13 cellular contexts compared by ENCODE assay signal in the genomic region with DNA sequence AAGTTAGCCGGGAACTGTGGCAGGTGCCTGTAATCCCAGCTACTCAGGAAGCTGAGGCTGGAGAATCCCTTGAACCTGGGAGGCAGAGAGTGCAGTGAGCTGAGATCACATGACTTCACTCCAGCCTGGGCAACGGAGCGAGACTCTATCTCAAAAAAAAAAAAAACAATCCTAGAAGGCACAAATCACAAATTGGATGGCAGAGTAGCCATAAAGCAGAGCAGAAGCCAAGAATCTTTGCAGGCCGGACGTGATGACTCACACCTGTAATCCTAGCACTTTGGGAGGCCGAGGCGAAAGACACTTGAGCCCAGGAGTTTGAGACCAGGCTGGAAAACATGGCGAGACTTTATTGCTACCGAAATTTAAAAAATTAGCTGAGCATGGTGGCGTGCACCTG. TPM values are rescaled to one million over a fixed set of nuclear protein-coding genes. Genes with fewer than 3 reads are reported as not detected.
DNase-seq lines count a peak whose midpoint lies in the region; ATAC-seq, FAIRE-seq and TF ChIP-seq lines count a peak whose summit lies in the region.
"Had no signal": no experiment of that assay in that cellular context is flagged by ENCODE, and none has a peak within 500 bp of the region (broad histone marks: within the 10 kb centered on the region; RNA-seq: fewer than 3 reads in every experiment).

No MANE protein-coding gene starts in this region.

- no peaks in the 10 kb centered on the region for H3K36me3 ChIP-seq in HCT116 (ENCODE audit: control insufficient read depth in 1 of 2, insufficient read depth in 2 of 2, low read length in 2 of 2)
- H3K36me3 ChIP-seq: neutrophil, thoracic aorta had no signal

- DNase-seq in HCT116 (ENCODE audit: low read depth, low spot score): peak; percentile 13
- DNase-seq in RCC 7860 (ENCODE audit: low spot score): peak; percentile 67
- DNase-seq in choroid plexus epithelial cell (ENCODE audit: low read depth): peak; percentile 43
- DNase-seq in smooth muscle cell of the brain vasculature (ENCODE audit: low read depth, low spot score): peak; percentile 2
- DNase-seq in activated naive CD4-positive, alpha-beta T cell treated with Interleukin-2 at 50 U/mL for 16 hours: no peak
- DNase-seq in GM10248 (ENCODE audit: extremely low spot score): no peak
- DNase-seq: activated CD4-positive, alpha-beta memory T cell treated with anti-CD3 and anti-CD28 coated beads, Interleukin-2, amount 10 ng/mL, durations not matched to agents 7 days and 5 days; activated naive CD4-positive, alpha-beta T cell treated with anti-CD3 and anti-CD28 coated beads for 36 hours; CD4-positive, alpha-beta T cell had no signal

- no peaks in the 10 kb centered on the region for H3K79me2 ChIP-seq in HCT116 (ENCODE audit: insufficient read depth, low read length)

- peak overlapping the region; percentile 17 for H3K9ac ChIP-seq in HCT116 (ENCODE audit: low read length)

- H3K9me2 ChIP-seq in HCT116 (ENCODE audit: insufficient read depth): no peaks in the 10 kb centered on the region

- peak overlapping the region; percentile 62 for H3K4me2 ChIP-seq in HCT116 (ENCODE audit: low read length)
- H3K4me2 ChIP-seq: smooth muscle cell had no signal

- FAIRE-seq in RCC 7860 (lab: Jason Lieb, UNC): peak; percentile 70

- BruUV-seq in HCT116 (replicated peaks; lab: Mats Ljungman, UMichigan): no TSS peak

- CTCF ChIA-PET in HCT116 (lab: Charles Lee): no interaction called here
- CTCF ChIA-PET in GM10248 (lab: Yijun Ruan, JAX): no interaction called here

- 0 out of 2 replicates have a peak, but pooled peaks have one; percentile 2 for TF ChIP-seq RAD21 in HCT116 (IDR thresholded peaks at IDR 0.05; ENCODE audit: low read depth)

- TF ChIP-seq CTCF in HCT116 (IDR thresholded peaks at IDR 0.05 in 2 of 3, conservative IDR thresholded peaks at IDR 0.05 in 1 of 3; ENCODE audit: borderline replicate concordance in 1 of 3, insufficient read depth in 1 of 3, low read depth in 2 of 3, low read length in 2 of 3) (no peak), choroid plexus epithelial cell (conservative IDR thresholded peaks at IDR 0.05; ENCODE audit: low read depth, low read length) (no peak), GM10248 (IDR thresholded peaks at IDR 0.05; ENCODE audit: control extremely low read depth, extremely low read depth, low read depth, missing control alignments) (no peak)

- H2AFZ ChIP-seq in HCT116 (ENCODE audit: low read depth, low read length, poor library complexity, severe bottlenecking): peak overlapping the region; percentile 92

- intact Hi-C loops in HCT116 (cut with micrococcal nuclease): no loop called here

- ATAC-seq in HCT116 (peak; percentile 89), esophagus mucosa (no peak)

- H3K27ac ChIP-seq in HCT116 (ENCODE audit: low read depth, low read length): peak overlapping the region; percentile 63
- H3K27ac ChIP-seq: neutrophil, thoracic aorta had no signal

- no peaks in the 10 kb centered on the region for H3K9me3 ChIP-seq in HCT116 (ENCODE audit: control insufficient read depth in 1 of 2, insufficient read depth in 1 of 2, low read depth in 1 of 2, low read length in 2 of 2)
- H3K9me3 ChIP-seq: neutrophil, thoracic aorta had no signal

- POLR2A ChIA-PET in HCT116 (lab: Charles Lee) (interaction anchor here (0.7 kb wide), 1 partner anchor 225 kb away, joined by 4 read pairs; no protein-coding TSS in a partner anchor), GM10248 (lab: Yijun Ruan, JAX) (no interaction called here)

- H4K20me1 ChIP-seq in HCT116 (ENCODE audit: insufficient read depth): no peaks in the 10 kb centered on the region

- RAD21 ChIA-PET in HCT116 (lab: Charles Lee; ENCODE audit: low non-redundant PET in 1 of 2, low total read pairs in 2 of 2, uncharacterized antibody in 2 of 2, unreplicated experiment in 2 of 2): no interaction called here

- H3K27me3 ChIP-seq in HCT116 (ENCODE audit: insufficient read depth, low read length): no peaks in the 10 kb centered on the region

- peaks cover 12 to 15% of the 10 kb centered on the region in 2 experiments for H3K4me1 ChIP-seq in HCT116 (ENCODE audit: control insufficient read depth in 1 of 2, insufficient read depth in 2 of 2, low read length in 2 of 2)

- H3K4me3 ChIP-seq in HCT116 (replicated peaks in 1 of 2; ENCODE audit: low read depth in 1 of 2, low read length in 2 of 2): peak overlapping the region in 1 of 2 experiments; percentile 39; a peak in 2 of 4 replicates
- H3K4me3 ChIP-seq in choroid plexus epithelial cell (ENCODE audit: low read depth, low read length): no peak overlapping the region
- H3K4me3 ChIP-seq: smooth muscle cell, thoracic aorta had no signal

- no peak for TF ChIP-seq POLR2A in HCT116 (IDR thresholded peaks at IDR 0.05; ENCODE audit: borderline replicate concordance, extremely low read depth, insufficient read depth, insufficient read length)

TF ChIP-seq in HCT116, 20 proteins besides CTCF, POLR2A, EP300 and RAD21:
- peak; percentile 8 for TF ChIP-seq TCF7L2 (IDR thresholded peaks at IDR 0.05; ENCODE audit: borderline replicate concordance, extremely low read depth, insufficient read depth, insufficient read length)
- TF ChIP-seq, protein P1, sequence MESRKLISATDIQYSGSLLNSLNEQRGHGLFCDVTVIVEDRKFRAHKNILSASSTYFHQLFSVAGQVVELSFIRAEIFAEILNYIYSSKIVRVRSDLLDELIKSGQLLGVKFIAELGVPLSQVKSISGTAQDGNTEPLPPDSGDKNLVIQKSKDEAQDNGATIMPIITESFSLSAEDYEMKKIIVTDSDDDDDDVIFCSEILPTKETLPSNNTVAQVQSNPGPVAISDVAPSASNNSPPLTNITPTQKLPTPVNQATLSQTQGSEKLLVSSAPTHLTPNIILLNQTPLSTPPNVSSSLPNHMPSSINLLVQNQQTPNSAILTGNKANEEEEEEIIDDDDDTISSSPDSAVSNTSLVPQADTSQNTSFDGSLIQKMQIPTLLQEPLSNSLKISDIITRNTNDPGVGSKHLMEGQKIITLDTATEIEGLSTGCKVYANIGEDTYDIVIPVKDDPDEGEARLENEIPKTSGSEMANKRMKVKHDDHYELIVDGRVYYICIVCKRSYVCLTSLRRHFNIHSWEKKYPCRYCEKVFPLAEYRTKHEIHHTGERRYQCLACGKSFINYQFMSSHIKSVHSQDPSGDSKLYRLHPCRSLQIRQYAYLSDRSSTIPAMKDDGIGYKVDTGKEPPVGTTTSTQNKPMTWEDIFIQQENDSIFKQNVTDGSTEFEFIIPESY (IDR thresholded peaks at IDR 0.05; ENCODE audit: extremely low read depth, insufficient replicate concordance, low read length): no peak
- peak; percentile 61 for TF ChIP-seq YY1 (IDR thresholded peaks at IDR 0.05; ENCODE audit: extremely low read depth, insufficient replicate concordance, low read depth, low read length)
- peak; percentile 55; the same call in 1 of the 2 replicates for TF ChIP-seq CBX3 (IDR thresholded peaks at IDR 0.05; ENCODE audit: low read depth)
- peak; percentile 66; the same call in 1 of the 2 replicates for TF ChIP-seq JUND (IDR thresholded peaks at IDR 0.05)
- TF ChIP-seq FOSL1 (IDR thresholded peaks at IDR 0.05; ENCODE audit: low read depth): peak; percentile 72
TF ChIP-seq in HCT116: peak in this region for 5.

RNA-seq across cellular contexts. Expression of gene FUBP3, which starts 9.2 kb away (rescaled TPM):
- 73.7 TPM for total RNA-seq in HCT116 (2021; ENCODE audit: unreplicated experiment)
- polyA plus RNA-seq in HCT116 (2012): 68.2 and 72.3 TPM in 2 replicates
- total RNA-seq in esophagus mucosa: 29.2 TPM

Comparison
In these comparisons a context has a peak if more than half of its experiments do, and no peak if none do; other contexts are left out.
1. DNase-seq: peak in HCT116 (single experiment), RCC 7860 (single experiment), choroid plexus epithelial cell (single experiment) and smooth muscle cell of the brain vasculature (single experiment); none in activated naive CD4-positive, alpha-beta T cell treated with Interleukin-2 at 50 U/mL for 16 hours (single experiment) and GM10248 (single experiment).